ENCODE assay signal across 17 cellular contexts in the genomic region with DNA sequence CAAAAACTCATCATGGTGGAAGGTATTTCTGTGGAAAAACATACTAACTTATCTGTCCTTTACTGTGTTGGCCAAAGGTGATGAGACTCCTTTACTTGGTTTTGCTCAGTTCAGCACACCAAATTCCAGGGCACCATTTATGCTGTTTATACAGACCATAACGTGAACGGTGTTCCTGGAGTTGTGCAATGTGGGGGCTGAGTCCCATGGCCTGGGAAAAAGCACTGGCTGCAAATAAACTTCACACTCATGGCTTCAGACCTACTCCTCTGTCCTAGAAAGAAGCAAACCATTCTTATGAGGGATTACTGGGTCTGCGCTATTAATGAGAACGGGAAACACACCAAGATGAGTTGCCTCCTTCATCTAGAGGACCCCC. TPM values are rescaled to one million over a fixed set of nuclear protein-coding genes. Genes with fewer than 3 reads are reported as not detected.
DNase-seq lines count a peak whose midpoint lies in the region; ATAC-seq, FAIRE-seq and TF ChIP-seq lines count a peak whose summit lies in the region.
"Had no signal": no experiment of that assay in that cellular context is flagged by ENCODE, and none has a peak within 500 bp of the region (broad histone marks: within the 10 kb centered on the region; RNA-seq: fewer than 3 reads in every experiment).

No MANE protein-coding gene starts in this region.

- H3K4me3 ChIP-seq in K562: no peak overlapping the region
- peak overlapping the region; percentile 20 for H3K4me3 ChIP-seq in ovary
- H3K4me3 ChIP-seq in transverse colon: no peak overlapping the region

- no peak for TF ChIP-seq POLR2A in K562 (conservative IDR thresholded peaks at IDR 0.05)
- no peak for TF ChIP-seq POLR2A in ovary (IDR thresholded peaks at IDR 0.05)
- TF ChIP-seq POLR2A in transverse colon (IDR thresholded peaks at IDR 0.05): no peak

- H3K9me1 ChIP-seq in K562 (ENCODE audit: control insufficient read depth, insufficient read depth, low read length): no peaks in the 10 kb centered on the region

- in situ Hi-C loops in K562 (cut with MboI): no loop called here
- in situ Hi-C loops in transverse colon (cut with MboI; ENCODE audit: low pct_ligation_motif_present in 1 of 4, low pct_unique_long_range_greater_than_20kb in 1 of 4, low sequenced_read_pairs in 3 of 4): no loop called here

- TF ChIP-seq RAD21 in K562 (CRISPR knock-in tag; conservative IDR thresholded peaks at IDR 0.05 in 1 of 2, IDR thresholded peaks at IDR 0.05 in 1 of 2): no peak

- ATAC-seq in K562 (no peak), left ventricle myocardium superior (peak; percentile 75), GM19452 (IDR thresholded peaks at IDR 0.05; ENCODE audit: unreplicated experiment) (no peak), HG03442 (IDR thresholded peaks at IDR 0.05; ENCODE audit: unreplicated experiment) (no peak)

- 22% methylated on average over 4 of the region's 4 CpGs for WGBS in K562 (ENCODE audit: insufficient coverage, low coverage, missing lambda C conversion rate)
- WGBS in ovary, 3 donors: 53 to 55% (median 54%) methylated on average over 4 of the region's 4 CpGs
- 78% methylated on average over 4 of the region's 4 CpGs; no CpG with 5 or more reads in 1 of the 2 donors for WGBS in transverse colon (ENCODE audit: low coverage in 1 of 2), 2 donors

- H3K4me1 ChIP-seq in K562 (replicated peaks in 1 of 2; ENCODE audit: control insufficient read depth in 2 of 2, insufficient read depth in 2 of 2, low read length in 2 of 2) (no peaks in the 10 kb centered on the region), ovary (ENCODE audit: insufficient read depth) (peaks cover 3% of the 10 kb centered on the region), transverse colon (no peaks in the 10 kb centered on the region)

- no peaks in the 10 kb centered on the region for H3K27me3 ChIP-seq in K562 (ENCODE audit: control insufficient read depth in 2 of 2, insufficient read depth in 2 of 2, low read length in 2 of 2)
- H3K27me3 ChIP-seq in ovary: no peaks in the 10 kb centered on the region
- H3K27me3 ChIP-seq in transverse colon: no peaks in the 10 kb centered on the region

- intact Hi-C loops in K562 (cut with micrococcal nuclease) (no loop called here), left ventricle myocardium superior (cut with micrococcal nuclease) (no loop called here), ovary (cut with DNase I) (no loop called here), transverse colon (cut with DNase I; ENCODE audit: low total_unique reads) (no loop called here)

- no TSS peak for BruUV-seq in K562 (replicated peaks; lab: Mats Ljungman, UMichigan)

- no peak for FAIRE-seq in K562 (lab: Jason Lieb, UNC)

- H3K36me3 ChIP-seq in K562 (ENCODE audit: control insufficient read depth, insufficient read depth, low read length): no peaks in the 10 kb centered on the region
- H3K36me3 ChIP-seq in ovary: no peaks in the 10 kb centered on the region
- no peaks in the 10 kb centered on the region for H3K36me3 ChIP-seq in transverse colon

- no peaks in the 10 kb centered on the region for H3K79me2 ChIP-seq in K562 (ENCODE audit: control insufficient read depth, insufficient read depth, low read length)

- POLR2A ChIA-PET in K562 (lab: Yijun Ruan, JAX): interaction anchor here (0.6 to 0.7 kb wide), 2 partner anchors 9 to 362 kb away, joined by 3 read pairs; no protein-coding TSS in a partner anchor

- no peak overlapping the region for H3K4me2 ChIP-seq in K562 (ENCODE audit: insufficient read depth, low read length)

- no peak overlapping the region for H3K9ac ChIP-seq in K562 (ENCODE audit: insufficient read depth in 1 of 2, low read depth in 2 of 2, low read length in 2 of 2)

- H3K9me3 ChIP-seq in K562 (replicated peaks; ENCODE audit: control insufficient read depth, insufficient read depth, low read depth, low read length) (no peaks in the 10 kb centered on the region), ovary (no peaks in the 10 kb centered on the region), transverse colon (no peaks in the 10 kb centered on the region)

- DNase-seq in K562 (ENCODE audit: extremely low read depth in 1 of 4, low spot score in 3 of 4): no peak
- no peak for DNase-seq in left ventricle myocardium superior
- DNase-seq in ovary: peak in 1 of 5 donors; percentile 36
- DNase-seq in transverse colon: no peak
- DNase-seq in NCI-H1694 treated with DMSO at 0.1 percent for 48 hours (lab: John Stamatoyannopoulos, UW): no peak
- DNase-seq: AML-193; DMS79 treated with DMSO at 0.1 percent for 48 hours; H9; NCI-H1092 treated with DMSO at 0.1 percent for 48 hours; NCI-H2081 treated with DMSO at 0.1 percent for 48 hours; NK-92 treated with Interleukin-12 subunit alpha and Interleukin-12 subunit beta, amount 100 ng/mL, for 24 hours; OCI-M1; SIG-M5 had no signal

- H4K20me1 ChIP-seq in K562 (replicated peaks; ENCODE audit: control insufficient read depth, insufficient read depth, low read length): no peaks in the 10 kb centered on the region

- H3K27ac ChIP-seq in K562 (ENCODE audit: extremely low read depth, low read depth, low read length) (no peak overlapping the region), ovary (no peak overlapping the region), transverse colon (peak overlapping the region in 3 of 4 donors; percentile 5 to 41 (median 39))
- H3K27ac ChIP-seq: C4-2B had no signal

- H2AFZ ChIP-seq in K562 (ENCODE audit: low read depth, low read length): no peak overlapping the region

- CTCF ChIA-PET in K562 (lab: Yijun Ruan, JAX; ENCODE audit: low intra/inter-chr PET ratio): no interaction called here

- TF ChIP-seq EP300 in K562 (IDR thresholded peaks at IDR 0.05; ENCODE audit: low read length) (no peak), ovary (IDR thresholded peaks at IDR 0.05) (no peak), transverse colon (IDR thresholded peaks at IDR 0.05; ENCODE audit: low read depth) (no peak)

- TF ChIP-seq CTCF in K562 (IDR thresholded peaks at IDR 0.05 in 2 of 3, conservative IDR thresholded peaks at IDR 0.05 in 1 of 3; ENCODE audit: insufficient read depth in 2 of 3, low read depth in 1 of 3, low read length in 3 of 3): no peak
- TF ChIP-seq CTCF in ovary (IDR thresholded peaks at IDR 0.05): no peak
- no peak for TF ChIP-seq CTCF in transverse colon (IDR thresholded peaks at IDR 0.05)

TF ChIP-seq in K562, 482 proteins besides CTCF, POLR2A, EP300 and RAD21:
- TF ChIP-seq CEBPB (tag; IDR thresholded peaks at IDR 0.05) (0 out of 2 replicates have a peak, but pooled peaks have one; percentile 39), MYBL2 (IDR thresholded peaks at IDR 0.05; ENCODE audit: low read depth) (no peak), MYBL2 (CRISPR knock-in tag; IDR thresholded peaks at IDR 0.05; ENCODE audit: borderline replicate concordance) (no peak)
TF ChIP-seq in K562: peak in this region for 1.

RNA-seq across cellular contexts. Expression of a gene that starts 10.4 kb away (rescaled TPM):
- 0.11 and 0.25 TPM in 2 replicates for total RNA-seq in K562 (2011; cell fraction: chromatin; rRNA removed; ENCODE audit: low replicate concordance)
- 0.13 TPM in 1 of 2 replicates, not detected in the other for total RNA-seq in K562 (2011; cell fraction: nucleolus; rRNA removed)
- total RNA-seq in K562 (2011; cell fraction: nucleoplasm; rRNA removed): 0.15 and 0.29 TPM in 2 replicates
- total RNA-seq in K562 (2014; rRNA removed) (0.04 TPM in 1 of 2 replicates, not detected in the other), K562 (2014; rRNA removed; fragmentation: Illumina TruSeq; extraction: Trizol) (0.15 and 0.22 TPM in 2 replicates), K562 (2015; rRNA removed; fragmentation: Illumina TruSeq; extraction: Trizol) (0.18 and 0.23 TPM in 2 replicates), K562 (2021) (0.11 and 0.13 TPM in 2 replicates), left ventricle myocardium superior (2.7 TPM), ovary (1 to 10 TPM in 5 of 7 donors, under 1 TPM in 2; 0.61 to 6.9 (median 2.8) TPM), transverse colon (10 to 100 TPM in 1 of 4 donors, 1 to 10 TPM in 3; 2.2 to 12.7 (median 5.7) TPM)
- polyA plus RNA-seq in K562 (2011; rRNA removed) (0.03 and 0.04 TPM in 2 replicates), K562 (2014; fragmentation: Illumina TruSeq; extraction: Trizol) (0.24 and 0.25 TPM in 2 replicates), K562 (2014; fragmentation: Nextera tagmentation; extraction: Ambion mirVana) (under 1 TPM in 1 of 2 experiments, not detected in 1; 0.07 TPM), K562 (2014; rRNA removed) (0.05 TPM in 1 of 2 replicates, not detected in the other), ovary (1 to 10 TPM in 1 of 2 donors, under 1 TPM in 1; 0.79 to 9.2 TPM)
- polyA plus RNA-seq in K562 (2011; cell fraction: cytosol; rRNA removed): 0.03 TPM in 1 of 2 replicates, not detected in the other
- 0.13 TPM in 1 of 2 replicates, not detected in the other for polyA plus RNA-seq in K562 (2011; cell fraction: nucleus; rRNA removed)
- polyA plus RNA-seq in K562 (2012): 0.08 and 0.12 TPM in 2 replicates
- 0.07 TPM in 1 of 2 replicates, not detected in the other for polyA minus RNA-seq in K562 (2011; rRNA and poly(A)+ RNA removed)
- 2.4 TPM in 1 of 2 replicates, not detected in the other for polyA minus RNA-seq in K562 (2011; cell fraction: cytosol; rRNA and poly(A)+ RNA removed)
- polyA minus RNA-seq in K562 (2011; cell fraction: nucleus; rRNA and poly(A)+ RNA removed): not detected in 2 replicates
- total RNA-seq: NCI-H460 had no signal

Comparison
In these comparisons a context has a peak if more than half of its experiments do, and no peak if none do; other contexts are left out.
1. H3K27ac ChIP-seq: peak in transverse colon (3 of 4); none in K562 (single experiment) and ovary (0 of 2).